In the genomic region with DNA sequence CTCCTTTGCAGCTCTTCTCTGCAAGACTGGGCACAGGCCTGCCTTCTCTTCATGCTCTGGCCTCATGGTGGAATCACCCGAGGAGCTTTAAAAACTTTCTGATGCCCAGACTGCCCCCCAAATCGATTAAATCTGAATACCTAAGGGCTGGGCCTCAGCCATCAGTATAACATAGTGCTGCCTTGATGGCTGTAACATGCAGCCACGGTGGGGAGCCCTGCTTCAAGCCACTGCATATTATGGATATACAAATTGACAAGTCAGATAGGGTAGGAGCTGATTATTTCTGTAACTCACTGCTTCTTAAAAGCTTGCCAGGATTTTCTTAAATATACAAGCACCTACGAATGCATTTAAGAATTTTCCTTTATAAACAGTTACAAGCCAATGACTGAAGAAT, we compare ENCODE assay signal across 1 cellular context.
TF ChIP-seq lines count a peak whose summit lies in the region.

No MANE protein-coding gene starts in this region.

TF ChIP-seq in H1, 55 proteins besides CTCF, POLR2A, EP300 and RAD21 (continued from another document):
- TF ChIP-seq RFX5 (IDR thresholded peaks at IDR 0.05; ENCODE audit: borderline replicate concordance, low read depth, low read length), result no peak
- no peak for TF ChIP-seq KDM4A (IDR thresholded peaks at IDR 0.05; ENCODE audit: low read depth, low read length, severe bottlenecking)
- TF ChIP-seq JUN (IDR thresholded peaks at IDR 0.05; ENCODE audit: low read depth, low read length), result no peak
- TF ChIP-seq POU5F1 (IDR thresholded peaks at IDR 0.05; ENCODE audit: low read depth, low read length), result no peak
- no peak for TF ChIP-seq SAP30 (IDR thresholded peaks at IDR 0.05; ENCODE audit: insufficient read depth, insufficient replicate concordance, low read length)
- TF ChIP-seq SIRT6 (IDR thresholded peaks at IDR 0.05; ENCODE audit: low read length), result no peak
- TF ChIP-seq SUZ12 (IDR thresholded peaks at IDR 0.05; ENCODE audit: low read length), result no peak
- no peak for TF ChIP-seq SIN3A (conservative IDR thresholded peaks at IDR 0.05 in 1 of 2, IDR thresholded peaks at IDR 0.05 in 1 of 2; ENCODE audit: low read depth in 1 of 2, low read length in 2 of 2)
- TF ChIP-seq, protein P1, sequence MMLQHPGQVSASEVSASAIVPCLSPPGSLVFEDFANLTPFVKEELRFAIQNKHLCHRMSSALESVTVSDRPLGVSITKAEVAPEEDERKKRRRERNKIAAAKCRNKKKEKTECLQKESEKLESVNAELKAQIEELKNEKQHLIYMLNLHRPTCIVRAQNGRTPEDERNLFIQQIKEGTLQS (IDR thresholded peaks at IDR 0.05; ENCODE audit: insufficient read depth, low read depth, low read length), result no peak
- TF ChIP-seq POLR2AphosphoS5 (IDR thresholded peaks at IDR 0.05; ENCODE audit: low read depth, low read length), result no peak
- no peak for TF ChIP-seq SRF (IDR thresholded peaks at IDR 0.05; ENCODE audit: low read depth, low read length)
- no peak for TF ChIP-seq TCF12 (IDR thresholded peaks at IDR 0.05; ENCODE audit: low read depth, low read length)
- no peak for TF ChIP-seq RBBP5 (IDR thresholded peaks at IDR 0.05; ENCODE audit: borderline replicate concordance, low read depth, low read length)
- TF ChIP-seq, protein P2, sequence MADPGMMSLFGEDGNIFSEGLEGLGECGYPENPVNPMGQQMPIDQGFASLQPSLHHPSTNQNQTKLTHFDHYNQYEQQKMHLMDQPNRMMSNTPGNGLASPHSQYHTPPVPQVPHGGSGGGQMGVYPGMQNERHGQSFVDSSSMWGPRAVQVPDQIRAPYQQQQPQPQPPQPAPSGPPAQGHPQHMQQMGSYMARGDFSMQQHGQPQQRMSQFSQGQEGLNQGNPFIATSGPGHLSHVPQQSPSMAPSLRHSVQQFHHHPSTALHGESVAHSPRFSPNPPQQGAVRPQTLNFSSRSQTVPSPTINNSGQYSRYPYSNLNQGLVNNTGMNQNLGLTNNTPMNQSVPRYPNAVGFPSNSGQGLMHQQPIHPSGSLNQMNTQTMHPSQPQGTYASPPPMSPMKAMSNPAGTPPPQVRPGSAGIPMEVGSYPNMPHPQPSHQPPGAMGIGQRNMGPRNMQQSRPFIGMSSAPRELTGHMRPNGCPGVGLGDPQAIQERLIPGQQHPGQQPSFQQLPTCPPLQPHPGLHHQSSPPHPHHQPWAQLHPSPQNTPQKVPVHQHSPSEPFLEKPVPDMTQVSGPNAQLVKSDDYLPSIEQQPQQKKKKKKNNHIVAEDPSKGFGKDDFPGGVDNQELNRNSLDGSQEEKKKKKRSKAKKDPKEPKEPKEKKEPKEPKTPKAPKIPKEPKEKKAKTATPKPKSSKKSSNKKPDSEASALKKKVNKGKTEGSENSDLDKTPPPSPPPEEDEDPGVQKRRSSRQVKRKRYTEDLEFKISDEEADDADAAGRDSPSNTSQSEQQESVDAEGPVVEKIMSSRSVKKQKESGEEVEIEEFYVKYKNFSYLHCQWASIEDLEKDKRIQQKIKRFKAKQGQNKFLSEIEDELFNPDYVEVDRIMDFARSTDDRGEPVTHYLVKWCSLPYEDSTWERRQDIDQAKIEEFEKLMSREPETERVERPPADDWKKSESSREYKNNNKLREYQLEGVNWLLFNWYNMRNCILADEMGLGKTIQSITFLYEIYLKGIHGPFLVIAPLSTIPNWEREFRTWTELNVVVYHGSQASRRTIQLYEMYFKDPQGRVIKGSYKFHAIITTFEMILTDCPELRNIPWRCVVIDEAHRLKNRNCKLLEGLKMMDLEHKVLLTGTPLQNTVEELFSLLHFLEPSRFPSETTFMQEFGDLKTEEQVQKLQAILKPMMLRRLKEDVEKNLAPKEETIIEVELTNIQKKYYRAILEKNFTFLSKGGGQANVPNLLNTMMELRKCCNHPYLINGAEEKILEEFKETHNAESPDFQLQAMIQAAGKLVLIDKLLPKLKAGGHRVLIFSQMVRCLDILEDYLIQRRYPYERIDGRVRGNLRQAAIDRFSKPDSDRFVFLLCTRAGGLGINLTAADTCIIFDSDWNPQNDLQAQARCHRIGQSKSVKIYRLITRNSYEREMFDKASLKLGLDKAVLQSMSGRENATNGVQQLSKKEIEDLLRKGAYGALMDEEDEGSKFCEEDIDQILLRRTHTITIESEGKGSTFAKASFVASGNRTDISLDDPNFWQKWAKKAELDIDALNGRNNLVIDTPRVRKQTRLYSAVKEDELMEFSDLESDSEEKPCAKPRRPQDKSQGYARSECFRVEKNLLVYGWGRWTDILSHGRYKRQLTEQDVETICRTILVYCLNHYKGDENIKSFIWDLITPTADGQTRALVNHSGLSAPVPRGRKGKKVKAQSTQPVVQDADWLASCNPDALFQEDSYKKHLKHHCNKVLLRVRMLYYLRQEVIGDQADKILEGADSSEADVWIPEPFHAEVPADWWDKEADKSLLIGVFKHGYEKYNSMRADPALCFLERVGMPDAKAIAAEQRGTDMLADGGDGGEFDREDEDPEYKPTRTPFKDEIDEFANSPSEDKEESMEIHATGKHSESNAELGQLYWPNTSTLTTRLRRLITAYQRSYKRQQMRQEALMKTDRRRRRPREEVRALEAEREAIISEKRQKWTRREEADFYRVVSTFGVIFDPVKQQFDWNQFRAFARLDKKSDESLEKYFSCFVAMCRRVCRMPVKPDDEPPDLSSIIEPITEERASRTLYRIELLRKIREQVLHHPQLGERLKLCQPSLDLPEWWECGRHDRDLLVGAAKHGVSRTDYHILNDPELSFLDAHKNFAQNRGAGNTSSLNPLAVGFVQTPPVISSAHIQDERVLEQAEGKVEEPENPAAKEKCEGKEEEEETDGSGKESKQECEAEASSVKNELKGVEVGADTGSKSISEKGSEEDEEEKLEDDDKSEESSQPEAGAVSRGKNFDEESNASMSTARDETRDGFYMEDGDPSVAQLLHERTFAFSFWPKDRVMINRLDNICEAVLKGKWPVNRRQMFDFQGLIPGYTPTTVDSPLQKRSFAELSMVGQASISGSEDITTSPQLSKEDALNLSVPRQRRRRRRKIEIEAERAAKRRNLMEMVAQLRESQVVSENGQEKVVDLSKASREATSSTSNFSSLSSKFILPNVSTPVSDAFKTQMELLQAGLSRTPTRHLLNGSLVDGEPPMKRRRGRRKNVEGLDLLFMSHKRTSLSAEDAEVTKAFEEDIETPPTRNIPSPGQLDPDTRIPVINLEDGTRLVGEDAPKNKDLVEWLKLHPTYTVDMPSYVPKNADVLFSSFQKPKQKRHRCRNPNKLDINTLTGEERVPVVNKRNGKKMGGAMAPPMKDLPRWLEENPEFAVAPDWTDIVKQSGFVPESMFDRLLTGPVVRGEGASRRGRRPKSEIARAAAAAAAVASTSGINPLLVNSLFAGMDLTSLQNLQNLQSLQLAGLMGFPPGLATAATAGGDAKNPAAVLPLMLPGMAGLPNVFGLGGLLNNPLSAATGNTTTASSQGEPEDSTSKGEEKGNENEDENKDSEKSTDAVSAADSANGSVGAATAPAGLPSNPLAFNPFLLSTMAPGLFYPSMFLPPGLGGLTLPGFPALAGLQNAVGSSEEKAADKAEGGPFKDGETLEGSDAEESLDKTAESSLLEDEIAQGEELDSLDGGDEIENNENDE (IDR thresholded peaks at IDR 0.05; ENCODE audit: insufficient replicate concordance, low read length), result no peak
- TF ChIP-seq BCL11A (IDR thresholded peaks at IDR 0.05; ENCODE audit: low read depth in 2 of 2, low read length in 2 of 2), result no peak
- no peak for TF ChIP-seq GABPA (IDR thresholded peaks at IDR 0.05; ENCODE audit: borderline replicate concordance, insufficient read depth, low read length)
- TF ChIP-seq PHF8 (conservative IDR thresholded peaks at IDR 0.05; ENCODE audit: low read depth, low read length), result no peak
- TF ChIP-seq HDAC2 (IDR thresholded peaks at IDR 0.05; ENCODE audit: borderline replicate concordance in 1 of 2, low read depth in 2 of 2, low read length in 2 of 2), result no peak
- no peak for TF ChIP-seq GTF2F1 (IDR thresholded peaks at IDR 0.05; ENCODE audit: borderline replicate concordance, low read depth, low read length)
